In the genomic region with DNA sequence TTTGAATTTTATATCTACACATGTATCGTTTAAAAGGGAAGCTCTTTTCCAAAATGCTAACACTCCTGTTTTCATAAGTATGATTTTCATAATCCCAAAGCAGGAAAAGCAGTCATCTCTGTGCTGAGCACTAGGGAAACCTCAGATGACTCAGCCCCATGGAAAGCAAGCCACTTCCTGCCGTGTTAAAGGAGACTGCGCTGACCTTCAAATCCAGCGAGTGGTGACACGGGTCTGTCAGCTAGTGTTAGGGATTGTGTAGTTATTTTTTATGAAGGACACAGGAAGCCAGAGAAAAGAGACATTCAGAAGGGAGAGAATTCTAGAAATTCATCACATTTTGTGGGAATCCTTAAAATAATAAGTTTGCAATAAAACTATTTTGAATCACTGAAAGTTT, we compare ENCODE assay signal across 8 cellular contexts. TPM values are rescaled to one million over a fixed set of nuclear protein-coding genes. Genes with fewer than 3 reads are reported as not detected.
A peak's percentile ranks its signal among the peaks of the same experiment; 100 is the strongest.
DNase-seq lines count a peak whose midpoint lies in the region; ATAC-seq and TF ChIP-seq lines count a peak whose summit lies in the region.

No MANE protein-coding gene starts in this region.

- no peaks in the 10 kb centered on the region for H3K27me3 ChIP-seq in body of pancreas
- no peaks in the 10 kb centered on the region for H3K27me3 ChIP-seq in right lobe of liver
- H3K27me3 ChIP-seq in effector memory CD4-positive, alpha-beta T cell (replicated peaks; ENCODE audit: control insufficient read depth, insufficient read depth, low read length, poor library complexity, severe bottlenecking), result no peaks in the 10 kb centered on the region

- no peaks in the 10 kb centered on the region for H3K9me3 ChIP-seq in body of pancreas
- no peaks in the 10 kb centered on the region for H3K9me3 ChIP-seq in right lobe of liver
- no peaks in the 10 kb centered on the region for H3K9me3 ChIP-seq in effector memory CD4-positive, alpha-beta T cell (ENCODE audit: control insufficient read depth, low read length)

- POLR2A ChIA-PET in GM10248 (lab: Yijun Ruan, JAX), result no interaction called here

- H3K4me1 ChIP-seq in body of pancreas, result no peaks in the 10 kb centered on the region
- H3K4me1 ChIP-seq in right lobe of liver, result no peaks in the 10 kb centered on the region
- H3K4me1 ChIP-seq in effector memory CD4-positive, alpha-beta T cell (ENCODE audit: control insufficient read depth, insufficient read depth, low read length, poor library complexity, severe bottlenecking), result peaks cover 11% of the 10 kb centered on the region

- H3K36me3 ChIP-seq in body of pancreas (replicated peaks in 1 of 2; ENCODE audit: insufficient read depth in 1 of 2, low read depth in 2 of 2), result no peaks in the 10 kb centered on the region
- H3K36me3 ChIP-seq in right lobe of liver, result no peaks in the 10 kb centered on the region
- H3K36me3 ChIP-seq in effector memory CD4-positive, alpha-beta T cell (ENCODE audit: control insufficient read depth, insufficient read depth, low read length), result no peaks in the 10 kb centered on the region

- H3K27ac ChIP-seq in body of pancreas (peak overlapping the region in 2 of 4 donors; percentile 25 to 67), right lobe of liver (peak overlapping the region; percentile 44 to 66 (median 58))
- no peak overlapping the region for H3K27ac ChIP-seq in effector memory CD4-positive, alpha-beta T cell (ENCODE audit: insufficient read depth, low read length, poor library complexity, severe bottlenecking)

- DNase-seq in DMS153 treated with DMSO at 0.1 percent for 48 hours (lab: John Stamatoyannopoulos, UW; ENCODE audit: unreplicated experiment), result peak; percentile 25
- DNase-seq in NCI-H69 (lab: John Stamatoyannopoulos, UW), result peak; percentile 68
- DNase-seq in body of pancreas, result peak in 2 of 4 donors; percentile 36 to 78
- peak; percentile 17 to 47 (median 40) for DNase-seq in right lobe of liver
- no peak for DNase-seq in effector memory CD4-positive, alpha-beta T cell
- DNase-seq in GM10248 (ENCODE audit: extremely low spot score), result no peak
- no peak for DNase-seq in OCI-M2 (lab: John Stamatoyannopoulos, UW; ENCODE audit: unreplicated experiment)

- WGBS in body of pancreas, 2 donors, result 23 to 25% methylated on average over 5 of the region's 5 CpGs
- WGBS in right lobe of liver (ENCODE audit: insufficient coverage, low coverage, low lambda C conversion rate, missing lambda C conversion rate), result 26% methylated on average over 5 of the region's 5 CpGs

- TF ChIP-seq CTCF in body of pancreas (IDR thresholded peaks at IDR 0.05) (no peak), right lobe of liver (IDR thresholded peaks at IDR 0.05) (no peak), GM10248 (IDR thresholded peaks at IDR 0.05; ENCODE audit: control extremely low read depth, extremely low read depth, low read depth, missing control alignments) (no peak)

- ATAC-seq in body of pancreas (peak; percentile 66), right lobe of liver (peak; percentile 72 to 86 (median 84)), GM18520 (IDR thresholded peaks at IDR 0.05; ENCODE audit: unreplicated experiment) (no peak)

- TF ChIP-seq POLR2A in body of pancreas (IDR thresholded peaks at IDR 0.05), result no peak
- no peak for TF ChIP-seq POLR2A in right lobe of liver (IDR thresholded peaks at IDR 0.05)

- intact Hi-C loops in body of pancreas (cut with DNase I), result no loop called here
- intact Hi-C loops in right lobe of liver (cut with DNase I), result no loop called here

- H3K4me3 ChIP-seq in body of pancreas (no peak overlapping the region), right lobe of liver (no peak overlapping the region)
- no peak overlapping the region for H3K4me3 ChIP-seq in effector memory CD4-positive, alpha-beta T cell (ENCODE audit: insufficient read depth, low read depth, low read length, poor library complexity, severe bottlenecking)

- CTCF ChIA-PET in GM10248 (lab: Yijun Ruan, JAX), result interaction anchor here (1.8 to 3.4 kb wide), 3 partner anchors 27 to 93 kb away, joined by 5 to 10 read pairs (median 5); a partner anchor contains a TSS

RNA-seq across cellular contexts. Expression of a gene that starts 57.0 kb away (rescaled TPM):
- total RNA-seq in body of pancreas, result 10 to 100 TPM; 14.2 to 19.2 TPM
- total RNA-seq in right lobe of liver, result 10 to 100 TPM in 2 of 6 experiments, 1 to 10 TPM in 4; 3.9 to 21.5 (median 9.2) TPM

Comparison
In these comparisons a context has a peak if more than half of its experiments do, and no peak if none do; other contexts are left out.
1. DNase-seq: peak in DMS153 treated with DMSO at 0.1 percent for 48 hours (single experiment), NCI-H69 (single experiment) and right lobe of liver (3 of 3); none in effector memory CD4-positive, alpha-beta T cell (0 of 3), GM10248 (single experiment) and OCI-M2 (single experiment).